Comparison of ENCODE assay signal across 8 cellular contexts in the genomic region with DNA sequence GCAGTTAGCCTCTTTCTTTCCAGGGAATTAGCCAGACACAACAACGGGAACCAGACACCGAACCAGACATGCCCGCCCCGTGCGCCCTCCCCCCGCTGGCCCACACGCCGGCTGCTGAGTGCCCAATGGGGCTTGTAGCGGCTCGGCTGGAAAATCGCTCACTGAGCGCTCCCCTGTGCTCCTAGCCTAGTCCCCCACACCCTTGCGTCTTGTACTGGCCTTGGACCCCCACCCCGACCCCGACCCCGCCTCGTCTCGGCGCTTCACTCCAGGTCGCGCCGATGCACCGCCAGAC. TPM values are rescaled to one million over a fixed set of nuclear protein-coding genes. Genes with fewer than 3 reads are reported as not detected.
DNase-seq lines count a peak whose midpoint lies in the region; ATAC-seq and TF ChIP-seq lines count a peak whose summit lies in the region.

No MANE protein-coding gene starts in this region.

- BruUV-seq in IMR-90 (replicated peaks; lab: Mats Ljungman, UMichigan) = no TSS peak

- H3K27ac ChIP-seq in IMR-90 (ENCODE audit: insufficient read depth, low read length) (no peak overlapping the region), coronary artery (peak overlapping the region in 1 of 2 donors; percentile 58), osteoblast (ENCODE audit: low read depth, low read length) (no peak overlapping the region)

- peak; percentile 59 for DNase-seq in COLO668 (lab: John Stamatoyannopoulos, UW; ENCODE audit: unreplicated experiment)
- no peak for DNase-seq in IMR-90
- DNase-seq in coronary artery (ENCODE audit: low spot score) = no peak
- no peak for DNase-seq in osteoblast (ENCODE audit: insufficient read length, low spot score, missing footprints)
- no peak for DNase-seq in iPS-NIHi7 (ENCODE audit: extremely low spot score)
- DNase-seq in DMS153 (lab: John Stamatoyannopoulos, UW) = no peak

- no peak overlapping the region for H3K14ac ChIP-seq in IMR-90 (replicated peaks; ENCODE audit: low read depth, low read length)

- peaks cover 95% of the 10 kb centered on the region for H3K27me3 ChIP-seq in IMR-90 (ENCODE audit: control insufficient read depth, insufficient read depth, low read length)
- H3K27me3 ChIP-seq in osteoblast (ENCODE audit: insufficient read depth, low read length) = peaks cover 99% of the 10 kb centered on the region

- no peak for TF ChIP-seq RAD21 in IMR-90 (IDR thresholded peaks at IDR 0.05; ENCODE audit: low read length)

- H4K5ac ChIP-seq in IMR-90 (ENCODE audit: low read depth, low read length) = no peak overlapping the region

- TF ChIP-seq CTCF in IMR-90 (conservative IDR thresholded peaks at IDR 0.05; ENCODE audit: low read depth, low read length) = no peak
- no peak for TF ChIP-seq CTCF in coronary artery (IDR thresholded peaks at IDR 0.05)
- TF ChIP-seq CTCF in osteoblast (IDR thresholded peaks at IDR 0.05; ENCODE audit: extremely low read depth, low read depth, low read length) = no peak

- no peaks in the 10 kb centered on the region for H3K79me2 ChIP-seq in osteoblast (ENCODE audit: insufficient read depth, low read length)

- H3K23ac ChIP-seq in IMR-90 (ENCODE audit: low read depth, low read length) = no peak overlapping the region

- H3K4me1 ChIP-seq in IMR-90 (ENCODE audit: control insufficient read depth, insufficient read depth, low read length) = peaks cover 1% of the 10 kb centered on the region; the same call in 1 of the 2 replicates
- no peaks in the 10 kb centered on the region for H3K4me1 ChIP-seq in osteoblast (ENCODE audit: insufficient read depth, low read length)

- H3K9ac ChIP-seq in IMR-90 (ENCODE audit: low read depth, low read length) = no peak overlapping the region

- H3K36me3 ChIP-seq in IMR-90 (ENCODE audit: control insufficient read depth, insufficient read depth, low read length) (no peaks in the 10 kb centered on the region), osteoblast (ENCODE audit: insufficient read depth, low read length) (no peaks in the 10 kb centered on the region)

- H4K91ac ChIP-seq in IMR-90 (ENCODE audit: insufficient read depth, low read depth, low read length) = no peak overlapping the region

- H2AFZ ChIP-seq in IMR-90 (replicated peaks; ENCODE audit: low read length, poor library complexity) (no peak overlapping the region), osteoblast (ENCODE audit: low read length) (no peak overlapping the region)

- dilution Hi-C loops in IMR-90 (cut with HindIII; ENCODE audit: low sequenced_read_pairs, unreplicated experiment) = loop anchor here (25.0 kb wide), 1 partner anchor 406 kb away; no protein-coding TSS in a partner anchor

- H3K9me3 ChIP-seq in IMR-90 (ENCODE audit: control insufficient read depth, insufficient read depth, low read length) = no peaks in the 10 kb centered on the region; the same call in 1 of the 2 replicates
- no peaks in the 10 kb centered on the region for H3K9me3 ChIP-seq in osteoblast (ENCODE audit: low read depth, low read length)

- H3K9me1 ChIP-seq in IMR-90 (ENCODE audit: insufficient read depth, low read length) = no peaks in the 10 kb centered on the region

- H3K4me2 ChIP-seq in IMR-90 (ENCODE audit: low read depth, low read length) = peak overlapping the region; percentile 43; the same call in 1 of the 2 replicates
- H3K4me2 ChIP-seq in osteoblast (ENCODE audit: insufficient read depth, low read length) = peak overlapping the region; percentile 57

- POLR2A ChIA-PET in IMR-90 (lab: Charles Lee; ENCODE audit: unreplicated experiment) = no interaction called here

- 0% methylated on average over 2 of the region's 23 CpGs; no CpG with 5 or more reads in 1 of the 2 experiments for WGBS in IMR-90 (ENCODE audit: extremely low coverage in 2 of 2, insufficient read length in 1 of 2), 2 experiments

- no peak overlapping the region for H2AK9ac ChIP-seq in IMR-90 (replicated peaks; ENCODE audit: low read depth, low read length, poor library complexity)

- H3K18ac ChIP-seq in IMR-90 (ENCODE audit: low read depth, low read length) = no peak overlapping the region

- no peak overlapping the region for H2AK5ac ChIP-seq in IMR-90 (ENCODE audit: low read depth, low read length)

- H2BK15ac ChIP-seq in IMR-90 (ENCODE audit: low read depth, low read length) = no peak overlapping the region

- intact Hi-C loops in IMR-90 (cut with micrococcal nuclease) = loop anchor here (10.0 kb wide), 1 partner anchor 883 kb away; no protein-coding TSS in a partner anchor

- no peak overlapping the region for H2BK20ac ChIP-seq in IMR-90 (ENCODE audit: low read depth, low read length)

- no peaks in the 10 kb centered on the region for H3K79me1 ChIP-seq in IMR-90 (ENCODE audit: low read depth in 1 of 2, low read length in 2 of 2)

- no peak overlapping the region for H3K4ac ChIP-seq in IMR-90 (ENCODE audit: low read depth, low read length)

- H4K20me1 ChIP-seq in IMR-90 (ENCODE audit: insufficient read depth, low read length) (no peaks in the 10 kb centered on the region), osteoblast (ENCODE audit: insufficient read depth, low read length) (no peaks in the 10 kb centered on the region)

- H4K8ac ChIP-seq in IMR-90 (ENCODE audit: low read depth in 2 of 2, low read length in 2 of 2) = no peak overlapping the region

- no peak for TF ChIP-seq POLR2A in IMR-90 (IDR thresholded peaks at IDR 0.05; ENCODE audit: low read depth, low read length)

- CTCF ChIA-PET in IMR-90 (lab: Yijun Ruan, JAX) = no interaction called here

- H2BK120ac ChIP-seq in IMR-90 (ENCODE audit: low read depth, low read length) = no peak overlapping the region

- H3K4me3 ChIP-seq in IMR-90 (ENCODE audit: insufficient read depth, low read depth, low read length) (no peak overlapping the region), coronary artery (peak overlapping the region; percentile 68), osteoblast (ENCODE audit: insufficient read depth, low read length) (peak overlapping the region; percentile 52)

- H2BK5ac ChIP-seq in IMR-90 (ENCODE audit: low read depth, low read length, poor library complexity, severe bottlenecking) = no peak overlapping the region

- ATAC-seq in IMR-90 (ENCODE audit: low read depth) (no peak), GM18519 (IDR thresholded peaks at IDR 0.05; ENCODE audit: low FRiP score, unreplicated experiment) (no peak), GM19324 (IDR thresholded peaks at IDR 0.05; ENCODE audit: low FRiP score, unreplicated experiment) (no peak)

- H3K56ac ChIP-seq in IMR-90 (ENCODE audit: extremely low read depth, insufficient read depth, low read length) = no peak overlapping the region

- in situ Hi-C loops in IMR-90 (cut with MboI; ENCODE audit: low sequenced_read_pairs) = loop anchor here (10.0 to 25.0 kb wide), 4 partner anchors 413 to 1381 kb away; no protein-coding TSS in a partner anchor

TF ChIP-seq in IMR-90, 13 proteins besides CTCF, POLR2A, EP300 and RAD21:
- TF ChIP-seq MAZ (IDR thresholded peaks at IDR 0.05; ENCODE audit: borderline replicate concordance, low read depth, low read length) (no peak), SMC3 (IDR thresholded peaks at IDR 0.05; ENCODE audit: low read depth, low read length) (no peak), MXI1 (IDR thresholded peaks at IDR 0.05; ENCODE audit: borderline replicate concordance, low read depth, low read length) (no peak)

RNA-seq across cellular contexts. Expression of a gene that starts 1.3 kb away (rescaled TPM):
- total RNA-seq in IMR-90 (2012; rRNA removed) = not detected in 2 replicates
- not detected in 2 replicates for polyA plus RNA-seq in IMR-90 (2012; rRNA removed)
- polyA plus RNA-seq in IMR-90 (2012; cell fraction: cytosol; rRNA removed) = 0.08 TPM in 1 of 2 replicates, not detected in the other
- 0.03 and 0.06 TPM in 2 replicates for polyA plus RNA-seq in IMR-90 (2012; cell fraction: nucleus; rRNA removed; ENCODE audit: low replicate concordance)
- total RNA-seq in osteoblast = 0.36 and 0.59 TPM in 2 replicates

RNA-seq across cellular contexts. Expression of a gene that starts 47.8 kb away (rescaled TPM):
- not detected in 2 replicates for total RNA-seq in IMR-90 (2012; rRNA removed)
- polyA plus RNA-seq in IMR-90 (2012; rRNA removed) = not detected in 2 replicates
- not detected in 2 replicates for polyA plus RNA-seq in IMR-90 (2012; cell fraction: cytosol; rRNA removed)
- polyA plus RNA-seq in IMR-90 (2012; cell fraction: nucleus; rRNA removed; ENCODE audit: low replicate concordance) = not detected in 2 replicates
- 0.59 TPM in 1 of 2 replicates, not detected in the other for total RNA-seq in osteoblast
